Comparison of ENCODE assay signal across 1 cellular context in the genomic region with DNA sequence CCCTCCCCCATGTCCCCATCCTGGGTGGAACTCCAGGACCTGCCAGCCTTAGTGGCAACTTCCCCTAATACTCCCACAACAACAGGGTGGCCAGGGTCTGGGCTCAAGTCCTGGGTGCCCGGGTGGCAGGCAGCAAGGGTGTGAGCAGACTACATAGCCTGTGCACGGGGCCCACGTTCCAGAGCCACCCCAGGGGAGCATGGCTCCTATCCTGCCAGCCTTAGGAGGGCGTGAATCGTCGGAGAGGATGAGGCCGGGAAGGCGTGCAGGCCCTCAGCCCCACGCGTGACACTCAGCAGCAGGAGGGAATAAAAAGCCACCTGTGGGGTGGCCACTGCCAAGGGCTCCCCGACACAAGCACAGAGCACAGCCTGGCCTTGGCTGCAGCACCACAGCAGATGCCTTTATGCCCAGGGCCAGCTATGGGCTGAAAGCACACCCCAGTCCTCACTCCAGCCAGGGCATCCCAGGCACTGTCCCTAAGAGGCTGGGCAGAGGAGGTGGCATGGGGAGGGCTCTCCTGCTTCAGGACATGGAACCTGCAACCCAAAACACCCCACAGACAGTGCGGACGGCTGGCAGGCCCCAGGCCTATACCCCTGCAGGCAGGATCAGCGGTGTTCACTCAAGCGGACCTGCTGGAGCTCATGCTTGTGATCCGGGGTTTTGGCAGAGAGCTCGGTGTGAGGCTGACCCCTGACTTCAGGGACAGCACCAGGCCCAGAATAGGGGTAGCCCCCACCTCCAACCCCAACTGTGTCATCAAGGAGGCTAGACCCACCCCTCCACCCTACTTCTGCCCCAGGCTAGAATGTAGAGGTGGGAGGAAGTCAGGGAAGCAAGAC.
TF ChIP-seq lines count a peak whose summit lies in the region.

No MANE protein-coding gene starts in this region.

TF ChIP-seq in A549, 52 proteins besides CTCF, POLR2A, EP300 and RAD21 (continued from another document):
- TF ChIP-seq KDM5A (IDR thresholded peaks at IDR 0.05) = no peak
- no peak for TF ChIP-seq CHD4 (IDR thresholded peaks at IDR 0.05; ENCODE audit: borderline replicate concordance)
TF ChIP-seq in A549: peak in this region for 0.
